In the genomic region with DNA sequence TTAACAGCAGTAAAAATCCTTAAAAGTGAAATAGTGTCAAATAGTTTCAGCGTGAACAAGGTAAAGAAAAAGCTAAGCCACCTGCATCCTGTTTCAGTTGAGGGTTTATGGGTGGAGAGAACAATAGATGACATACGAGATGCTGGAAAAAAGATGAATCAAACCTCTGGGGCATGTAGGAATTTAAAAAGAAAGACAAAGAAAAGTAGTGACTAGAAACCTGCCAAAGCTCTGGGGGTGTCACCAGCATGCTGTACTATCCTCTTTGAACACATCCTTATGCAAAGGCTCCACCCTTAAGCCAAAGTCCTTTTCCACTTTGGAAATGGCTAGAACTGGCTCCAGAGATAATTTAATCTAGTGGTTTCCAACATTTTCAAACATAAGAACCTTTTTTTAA, we compare ENCODE assay signal across 12 cellular contexts. TPM values are rescaled to one million over a fixed set of nuclear protein-coding genes. Genes with fewer than 3 reads are reported as not detected.
A peak's percentile ranks its signal among the peaks of the same experiment; 100 is the strongest.
DNase-seq lines count a peak whose midpoint lies in the region; ATAC-seq and TF ChIP-seq lines count a peak whose summit lies in the region.
"Had no signal": no experiment of that assay in that cellular context is flagged by ENCODE, and none has a peak within 500 bp of the region (broad histone marks: within the 10 kb centered on the region; RNA-seq: fewer than 3 reads in every experiment).

No MANE protein-coding gene starts in this region.

- H2AFZ ChIP-seq in SK-N-SH (ENCODE audit: low read depth) (no peak overlapping the region), Loucy (ENCODE audit: low read length) (no peak overlapping the region), Karpas-422 (ENCODE audit: low read length) (no peak overlapping the region)

- TF ChIP-seq CTCF in SK-N-SH (IDR thresholded peaks at IDR 0.05) (no peak), Loucy (conservative IDR thresholded peaks at IDR 0.05; ENCODE audit: low read length) (no peak), right lobe of liver (IDR thresholded peaks at IDR 0.05) (no peak), gastroesophageal sphincter (IDR thresholded peaks at IDR 0.05) (no peak)

- H3K4me1 ChIP-seq in SK-N-SH (ENCODE audit: control insufficient read depth in 1 of 2, insufficient read depth in 2 of 2, low read depth in 1 of 2, low read length in 1 of 2) (peaks cover 8 to 23% of the 10 kb centered on the region in 2 experiments; a peak in 2 of 4 replicates), Loucy (ENCODE audit: insufficient read depth, low read length, poor library complexity, severe bottlenecking) (peaks cover 57% of the 10 kb centered on the region), right lobe of liver (peaks cover 0 to 5% (median 0%) of the 10 kb centered on the region in 4 donors), Karpas-422 (ENCODE audit: low read length) (peaks cover 4% of the 10 kb centered on the region), gastroesophageal sphincter (peaks cover 0 to 7% (median 0%) of the 10 kb centered on the region in 3 donors)

- H3K9me3 ChIP-seq in SK-N-SH, result no peaks in the 10 kb centered on the region
- no peaks in the 10 kb centered on the region for H3K9me3 ChIP-seq in Loucy (ENCODE audit: insufficient read depth, low read depth, low read length)
- no peaks in the 10 kb centered on the region for H3K9me3 ChIP-seq in right lobe of liver
- no peaks in the 10 kb centered on the region for H3K9me3 ChIP-seq in Karpas-422 (ENCODE audit: low read length)
- no peaks in the 10 kb centered on the region for H3K9me3 ChIP-seq in gastroesophageal sphincter

- H3K27ac ChIP-seq in SK-N-SH (ENCODE audit: low read depth in 2 of 2, low read length in 1 of 2) (no peak overlapping the region), right lobe of liver (no peak overlapping the region), Karpas-422 (ENCODE audit: low read length) (no peak overlapping the region), gastroesophageal sphincter (no peak overlapping the region)

- peaks cover 4% of the 10 kb centered on the region; the same call in 1 of the 2 replicates for H3K79me2 ChIP-seq in SK-N-SH (ENCODE audit: insufficient read depth)
- peaks cover 79% of the 10 kb centered on the region for H3K79me2 ChIP-seq in Loucy (ENCODE audit: insufficient read depth, low read length)
- peaks cover 64% of the 10 kb centered on the region for H3K79me2 ChIP-seq in Karpas-422 (ENCODE audit: low read length)

- POLR2A ChIA-PET in SK-N-SH (lab: Yijun Ruan, JAX), result no interaction called here
- POLR2A ChIA-PET in activated CD8-positive, alpha-beta T cell treated with anti-CD3 and anti-CD28 coated beads, Interleukin-2, amount 10 ng/mL, durations not matched to agents 7 days and 5 days (lab: Charles Lee), result no interaction called here

- no peaks in the 10 kb centered on the region for H3K9me3 Mint-ChIP-seq in activated CD8-positive, alpha-beta T cell treated with anti-CD3 and anti-CD28 coated beads, Interleukin-2, amount 10 ng/mL, durations not matched to agents 7 days and 5 days (ENCODE audit: insufficient read depth)
- H3K9me3 Mint-ChIP-seq: dendritic cell treated with granulocyte-macrophage colony-stimulating factor and Interleukin-4, amounts not matched to agents 40 ng/mL and 50 ng/mL, for 4 days; IgD-negative memory B cell had no signal

- H3K4me3 Mint-ChIP-seq in activated CD8-positive, alpha-beta T cell treated with anti-CD3 and anti-CD28 coated beads, Interleukin-2, amount 10 ng/mL, durations not matched to agents 7 days and 5 days, result no peak overlapping the region
- H3K4me3 Mint-ChIP-seq: dendritic cell treated with granulocyte-macrophage colony-stimulating factor and Interleukin-4, amounts not matched to agents 40 ng/mL and 50 ng/mL, for 4 days had no signal

- no peaks in the 10 kb centered on the region for H3K27me3 Mint-ChIP-seq in activated CD8-positive, alpha-beta T cell treated with anti-CD3 and anti-CD28 coated beads, Interleukin-2, amount 10 ng/mL, durations not matched to agents 7 days and 5 days (ENCODE audit: low read depth)
- H3K27me3 Mint-ChIP-seq: dendritic cell treated with granulocyte-macrophage colony-stimulating factor and Interleukin-4, amounts not matched to agents 40 ng/mL and 50 ng/mL, for 4 days; IgD-negative memory B cell had no signal

- 71% methylated on average over 2 of the region's 2 CpGs for WGBS in SK-N-SH (ENCODE audit: low lambda C conversion rate)
- 63% methylated on average over 2 of the region's 2 CpGs for WGBS in right lobe of liver (ENCODE audit: insufficient coverage, low coverage, low lambda C conversion rate, missing lambda C conversion rate)
- WGBS in gastroesophageal sphincter (ENCODE audit: low coverage in 1 of 2), 2 donors, result 56% methylated on average over 2 of the region's 2 CpGs; no CpG with 5 or more reads in 1 of the 2 donors

- H3K4me3 ChIP-seq in SK-N-SH (ENCODE audit: low read depth in 2 of 2, low read length in 1 of 2) (no peak overlapping the region), Loucy (ENCODE audit: low read length, poor library complexity, severe bottlenecking) (peak overlapping the region; percentile 44), right lobe of liver (no peak overlapping the region), Karpas-422 (ENCODE audit: low read length) (no peak overlapping the region), gastroesophageal sphincter (no peak overlapping the region)

- H3K9ac ChIP-seq in SK-N-SH (no peak overlapping the region), Loucy (ENCODE audit: low read depth, low read length, poor library complexity, severe bottlenecking) (peak overlapping the region; percentile 72), Karpas-422 (ENCODE audit: low read length) (no peak overlapping the region)

- H3F3A ChIP-seq in SK-N-SH (replicated peaks; ENCODE audit: insufficient read depth) (peaks cover 18% of the 10 kb centered on the region), Loucy (ENCODE audit: low read depth) (peaks cover 13% of the 10 kb centered on the region; the same call in 1 of the 2 replicates)

- H3K4me1 Mint-ChIP-seq in activated CD8-positive, alpha-beta T cell treated with anti-CD3 and anti-CD28 coated beads, Interleukin-2, amount 10 ng/mL, durations not matched to agents 7 days and 5 days (ENCODE audit: low read depth), result peaks cover 46% of the 10 kb centered on the region

- H3K4me2 ChIP-seq in SK-N-SH (no peak overlapping the region), Loucy (ENCODE audit: low read depth, low read length, poor library complexity, severe bottlenecking) (peak overlapping the region; percentile 54), Karpas-422 (ENCODE audit: low read depth, low read length, poor library complexity, severe bottlenecking) (no peak overlapping the region)

- H3K27me3 ChIP-seq in SK-N-SH (ENCODE audit: insufficient read depth) (no peaks in the 10 kb centered on the region), Loucy (ENCODE audit: insufficient read depth, low read length, poor library complexity, severe bottlenecking) (no peaks in the 10 kb centered on the region), right lobe of liver (no peaks in the 10 kb centered on the region), Karpas-422 (ENCODE audit: low read length) (no peaks in the 10 kb centered on the region), gastroesophageal sphincter (no peaks in the 10 kb centered on the region)

- no peaks in the 10 kb centered on the region for H3K36me3 ChIP-seq in SK-N-SH (replicated peaks in 1 of 2; ENCODE audit: control insufficient read depth in 1 of 2, insufficient read depth in 2 of 2, low read length in 1 of 2)
- peaks cover 6% of the 10 kb centered on the region; the same call in 1 of the 2 replicates for H3K36me3 ChIP-seq in Loucy (ENCODE audit: insufficient read depth, low read length)
- no peaks in the 10 kb centered on the region for H3K36me3 ChIP-seq in right lobe of liver
- peaks cover 4% of the 10 kb centered on the region for H3K36me3 ChIP-seq in Karpas-422 (ENCODE audit: insufficient read depth, low read length)
- H3K36me3 ChIP-seq in gastroesophageal sphincter, result no peaks in the 10 kb centered on the region

- H3K27ac Mint-ChIP-seq in activated CD8-positive, alpha-beta T cell treated with anti-CD3 and anti-CD28 coated beads, Interleukin-2, amount 10 ng/mL, durations not matched to agents 7 days and 5 days, result peak overlapping the region; percentile 68
- H3K27ac Mint-ChIP-seq: dendritic cell treated with granulocyte-macrophage colony-stimulating factor and Interleukin-4, amounts not matched to agents 40 ng/mL and 50 ng/mL, for 4 days had no signal

- CTCF ChIA-PET in SK-N-SH (lab: Yijun Ruan, JAX), result no interaction called here
- CTCF ChIA-PET in activated CD8-positive, alpha-beta T cell treated with anti-CD3 and anti-CD28 coated beads, Interleukin-2, amount 10 ng/mL, durations not matched to agents 7 days and 5 days (lab: Charles Lee), result interaction anchor here (1.3 kb wide), 1 partner anchor 21 kb away, joined by 6 read pairs; no protein-coding TSS in a partner anchor

- intact Hi-C loops in right lobe of liver (cut with DNase I), result no loop called here

- TF ChIP-seq EP300 in SK-N-SH (IDR thresholded peaks at IDR 0.05; ENCODE audit: borderline replicate concordance in 1 of 2, low read depth in 1 of 2, low read length in 1 of 2) (no peak), gastroesophageal sphincter (IDR thresholded peaks at IDR 0.05) (no peak)

- no peak for TF ChIP-seq RAD21 in SK-N-SH (IDR thresholded peaks at IDR 0.05; ENCODE audit: low read length)

- no peak for DNase-seq in SK-N-SH
- DNase-seq in activated CD8-positive, alpha-beta T cell treated with anti-CD3 and anti-CD28 coated beads, Interleukin-2, amount 10 ng/mL, durations not matched to agents 7 days and 5 days, result no peak
- DNase-seq in right lobe of liver, result no peak
- no peak for DNase-seq in Karpas-422
- no peak for DNase-seq in NCI-H1105 treated with DMSO at 0.1 percent for 48 hours (lab: John Stamatoyannopoulos, UW)
- DNase-seq: midbrain, NCI-H1417 treated with DMSO at 0.1 percent for 48 hours had no signal

- no peak for ATAC-seq in SK-N-SH treated with all-trans-retinoic acid at 6 μM for 48 hours
- no peak for ATAC-seq in activated CD8-positive, alpha-beta T cell treated with anti-CD3 and anti-CD28 coated beads, Interleukin-2, amount 10 ng/mL, durations not matched to agents 7 days and 5 days
- peak; percentile 43 to 81 (median 56) for ATAC-seq in right lobe of liver
- no peak for ATAC-seq in gastroesophageal sphincter

- TF ChIP-seq POLR2A in right lobe of liver (IDR thresholded peaks at IDR 0.05), result no peak
- no peak for TF ChIP-seq POLR2A in gastroesophageal sphincter (IDR thresholded peaks at IDR 0.05)

- no peaks in the 10 kb centered on the region for H4K20me1 ChIP-seq in SK-N-SH (ENCODE audit: insufficient read depth)
- no peaks in the 10 kb centered on the region for H4K20me1 ChIP-seq in Loucy (ENCODE audit: insufficient read depth, low read length, poor library complexity, severe bottlenecking)
- no peaks in the 10 kb centered on the region for H4K20me1 ChIP-seq in Karpas-422 (ENCODE audit: insufficient read depth, low read depth, low read length)

- H3K9me2 ChIP-seq in SK-N-SH (no peaks in the 10 kb centered on the region), Loucy (replicated peaks; ENCODE audit: low read depth, low read length) (no peaks in the 10 kb centered on the region), Karpas-422 (replicated peaks; ENCODE audit: insufficient read depth, low read length) (no peaks in the 10 kb centered on the region)

- H3K36me3 Mint-ChIP-seq in activated CD8-positive, alpha-beta T cell treated with anti-CD3 and anti-CD28 coated beads, Interleukin-2, amount 10 ng/mL, durations not matched to agents 7 days and 5 days (ENCODE audit: low read depth), result peaks cover 26% of the 10 kb centered on the region

RNA-seq across cellular contexts. Expression of gene SCAI, which starts 22.2 kb away (rescaled TPM):
- 0.85 and 1.2 TPM in 2 replicates for polyA plus RNA-seq in SK-N-SH (2012; rRNA removed)
- polyA plus RNA-seq in SK-N-SH (2012; cell fraction: cytosol; rRNA removed), result 1.3 and 1.4 TPM in 2 replicates
- polyA plus RNA-seq in SK-N-SH (2012; cell fraction: nucleus; rRNA removed), result 2.8 and 2.9 TPM in 2 replicates
- total RNA-seq in activated CD8-positive, alpha-beta T cell treated with anti-CD3 and anti-CD28 coated beads, Interleukin-2, amount 10 ng/mL, durations not matched to agents 7 days and 5 days, result 10 to 100 TPM; 10.7 to 10.8 TPM
- total RNA-seq in right lobe of liver (1 to 10 TPM; 1.8 to 5.5 (median 2.6) TPM), gastroesophageal sphincter (10 to 100 TPM in 1 of 4 donors, 1 to 10 TPM in 3; 6.9 to 15.9 (median 7.7) TPM)
- 10.2 and 35.3 TPM in 2 replicates for total RNA-seq in Karpas-422 (2014; rRNA removed; shearing (Covaris generic); ENCODE audit: low replicate concordance)

Comparison
In these comparisons a context has a peak if more than half of its experiments do, and no peak if none do; other contexts are left out.
1. ATAC-seq: peak in right lobe of liver (4 of 4); none in SK-N-SH treated with all-trans-retinoic acid at 6 μM for 48 hours (single experiment), activated CD8-positive, alpha-beta T cell treated with anti-CD3 and anti-CD28 coated beads, Interleukin-2, amount 10 ng/mL, durations not matched to agents 7 days and 5 days (single experiment) and gastroesophageal sphincter (single experiment).